In genomic region chrX:118498351-118498750, GRCh38 we compare ENCODE assay signal across 11 cellular contexts. TPM values are rescaled to one million over a fixed set of nuclear protein-coding genes. Genes with fewer than 3 reads are reported as not detected.
A peak's percentile ranks its signal among the peaks of the same experiment; 100 is the strongest.
DNase-seq lines count a peak whose midpoint lies in the region; ATAC-seq and TF ChIP-seq lines count a peak whose summit lies in the region.
"Had no signal": no experiment of that assay in that cellular context is flagged by ENCODE, and none has a peak within 500 bp of the region (broad histone marks: within the 10 kb centered on the region; RNA-seq: fewer than 3 reads in every experiment).

No MANE protein-coding gene starts in this region.

- 61% methylated on average over 3 of the region's 3 CpGs for WGBS in hepatocyte (ENCODE audit: low lambda C conversion rate, missing lambda C conversion rate)

- no peaks in the 10 kb centered on the region for H3K9me2 ChIP-seq in hepatocyte (replicated peaks; ENCODE audit: insufficient read depth)

- no peaks in the 10 kb centered on the region for H4K20me1 ChIP-seq in hepatocyte (ENCODE audit: insufficient read depth, poor library complexity, severe bottlenecking)

- H3K9me3 Mint-ChIP-seq in stimulated activated naive CD8-positive, alpha-beta T cell treated with anti-CD3 and anti-CD28 coated beads, Interleukin-15, Interleukin-2, amounts not matched to agents 100 ng/mL and 50 ng/mL, for 24 hours, result no peaks in the 10 kb centered on the region
- H3K9me3 Mint-ChIP-seq in activated CD8-positive, alpha-beta T cell treated with anti-CD3 and anti-CD28 coated beads, Interleukin-2, amount 10 ng/mL, durations not matched to agents 7 days and 5 days (ENCODE audit: insufficient read depth), result no peaks in the 10 kb centered on the region

- POLR2A ChIA-PET in activated CD8-positive, alpha-beta T cell treated with anti-CD3 and anti-CD28 coated beads, Interleukin-2, amount 10 ng/mL, durations not matched to agents 7 days and 5 days (lab: Charles Lee), result interaction anchor here (1.1 to 5.1 kb wide), 3 partner anchors 20 to 151 kb away, joined by 5 to 46 read pairs (median 22); partner anchors contain the start of gene WDR44

- no peaks in the 10 kb centered on the region for H3K27me3 Mint-ChIP-seq in stimulated activated naive CD8-positive, alpha-beta T cell treated with anti-CD3 and anti-CD28 coated beads, Interleukin-15, Interleukin-2, amounts not matched to agents 100 ng/mL and 50 ng/mL, for 24 hours
- H3K27me3 Mint-ChIP-seq in activated CD8-positive, alpha-beta T cell treated with anti-CD3 and anti-CD28 coated beads, Interleukin-2, amount 10 ng/mL, durations not matched to agents 7 days and 5 days (ENCODE audit: low read depth), result no peaks in the 10 kb centered on the region

- H3K36me3 Mint-ChIP-seq in stimulated activated naive CD8-positive, alpha-beta T cell treated with anti-CD3 and anti-CD28 coated beads, Interleukin-15, Interleukin-2, amounts not matched to agents 100 ng/mL and 50 ng/mL, for 24 hours (ENCODE audit: low read depth), result no peaks in the 10 kb centered on the region
- H3K36me3 Mint-ChIP-seq in activated CD8-positive, alpha-beta T cell treated with anti-CD3 and anti-CD28 coated beads, Interleukin-2, amount 10 ng/mL, durations not matched to agents 7 days and 5 days (ENCODE audit: low read depth), result peaks cover 15% of the 10 kb centered on the region

- intact Hi-C loops in tibial artery (cut with DNase I; ENCODE audit: low total_unique reads), result no loop called here

- H3K27me3 ChIP-seq in hepatocyte (no peaks in the 10 kb centered on the region), tibial artery (no peaks in the 10 kb centered on the region)
- H3K27me3 ChIP-seq: cardiac muscle cell, upper lobe of right lung had no signal

- H3K9me3 ChIP-seq in hepatocyte (ENCODE audit: low read depth) (no peaks in the 10 kb centered on the region), tibial artery (no peaks in the 10 kb centered on the region)
- H3K9me3 ChIP-seq: upper lobe of right lung had no signal

- H3K4me1 Mint-ChIP-seq in stimulated activated naive CD8-positive, alpha-beta T cell treated with anti-CD3 and anti-CD28 coated beads, Interleukin-15, Interleukin-2, amounts not matched to agents 100 ng/mL and 50 ng/mL, for 24 hours (ENCODE audit: low read depth), result peaks cover 49% of the 10 kb centered on the region
- peaks cover 47% of the 10 kb centered on the region for H3K4me1 Mint-ChIP-seq in activated CD8-positive, alpha-beta T cell treated with anti-CD3 and anti-CD28 coated beads, Interleukin-2, amount 10 ng/mL, durations not matched to agents 7 days and 5 days (ENCODE audit: low read depth)

- peaks cover 4% of the 10 kb centered on the region for H3K4me1 ChIP-seq in hepatocyte (ENCODE audit: insufficient read depth)
- peaks cover 0 to 31% (median 3%) of the 10 kb centered on the region in 4 donors for H3K4me1 ChIP-seq in tibial artery

- H3K27ac ChIP-seq in hepatocyte (no peak overlapping the region), tibial artery (peak overlapping the region; percentile 92 to 95)
- H3K27ac ChIP-seq: cardiac muscle cell, SK-N-MC, upper lobe of right lung had no signal

- no peak for ATAC-seq in stimulated activated naive CD8-positive, alpha-beta T cell treated with anti-CD3 and anti-CD28 coated beads, Interleukin-15, Interleukin-2, amounts not matched to agents 100 U/mL and 50 U/mL, for 24 hours
- no peak for ATAC-seq in activated CD8-positive, alpha-beta T cell treated with anti-CD3 and anti-CD28 coated beads, Interleukin-2, amount 10 ng/mL, durations not matched to agents 7 days and 5 days
- no peak for ATAC-seq in GM19328 (IDR thresholded peaks at IDR 0.05; ENCODE audit: unreplicated experiment)
- ATAC-seq: upper lobe of right lung had no signal

- peak overlapping the region; percentile 98 for H3K4me3 Mint-ChIP-seq in stimulated activated naive CD8-positive, alpha-beta T cell treated with anti-CD3 and anti-CD28 coated beads, Interleukin-15, Interleukin-2, amounts not matched to agents 100 ng/mL and 50 ng/mL, for 24 hours
- peak overlapping the region; percentile 99 for H3K4me3 Mint-ChIP-seq in activated CD8-positive, alpha-beta T cell treated with anti-CD3 and anti-CD28 coated beads, Interleukin-2, amount 10 ng/mL, durations not matched to agents 7 days and 5 days

- H3K4me2 ChIP-seq in hepatocyte, result peak overlapping the region; percentile 88

- H3K36me3 ChIP-seq in hepatocyte (replicated peaks; ENCODE audit: insufficient read depth, low read depth) (no peaks in the 10 kb centered on the region), tibial artery (no peaks in the 10 kb centered on the region)
- H3K36me3 ChIP-seq: cardiac muscle cell, upper lobe of right lung had no signal

- H3K27ac Mint-ChIP-seq in stimulated activated naive CD8-positive, alpha-beta T cell treated with anti-CD3 and anti-CD28 coated beads, Interleukin-15, Interleukin-2, amounts not matched to agents 100 ng/mL and 50 ng/mL, for 24 hours, result peak overlapping the region; percentile 95
- H3K27ac Mint-ChIP-seq in activated CD8-positive, alpha-beta T cell treated with anti-CD3 and anti-CD28 coated beads, Interleukin-2, amount 10 ng/mL, durations not matched to agents 7 days and 5 days, result peak overlapping the region; percentile 99

- TF ChIP-seq CTCF in hepatocyte (IDR thresholded peaks at IDR 0.05; ENCODE audit: poor library complexity) (no peak), tibial artery (IDR thresholded peaks at IDR 0.05) (no peak)

- H2AFZ ChIP-seq in hepatocyte, result no peak overlapping the region

- no peaks in the 10 kb centered on the region for H3K79me2 ChIP-seq in hepatocyte

- no peak for DNase-seq in stimulated activated naive CD8-positive, alpha-beta T cell treated with anti-CD3 and anti-CD28 coated beads, Interleukin-15, Interleukin-2, amounts not matched to agents 100 U/mL and 50 U/mL, for 24 hours
- no peak for DNase-seq in activated CD8-positive, alpha-beta T cell treated with anti-CD3 and anti-CD28 coated beads, Interleukin-2, amount 10 ng/mL, durations not matched to agents 7 days and 5 days
- no peak for DNase-seq in hepatocyte (ENCODE audit: low spot score)
- DNase-seq in tibial artery, result no peak
- DNase-seq in A172 (ENCODE audit: low spot score), result no peak
- no peak for DNase-seq in SW 1271 (lab: John Stamatoyannopoulos, UW)
- DNase-seq: upper lobe of right lung had no signal

- CTCF ChIA-PET in activated CD8-positive, alpha-beta T cell treated with anti-CD3 and anti-CD28 coated beads, Interleukin-2, amount 10 ng/mL, durations not matched to agents 7 days and 5 days (lab: Charles Lee), result interaction anchor here (1.1 to 1.5 kb wide), 2 partner anchors 39 kb away, joined by 4 to 7 read pairs; no protein-coding TSS in a partner anchor

- no peak overlapping the region for H3K4me3 ChIP-seq in hepatocyte
- H3K4me3 ChIP-seq in tibial artery, result peak overlapping the region in 1 of 2 donors; percentile 93
- H3K4me3 ChIP-seq: cardiac muscle cell, SK-N-MC had no signal

RNA-seq across cellular contexts. Expression of gene DOCK11, which starts 2.7 kb away (rescaled TPM):
- 10 to 100 TPM; 62.6 to 66.0 TPM for total RNA-seq in activated CD8-positive, alpha-beta T cell treated with anti-CD3 and anti-CD28 coated beads, Interleukin-2, amount 10 ng/mL, durations not matched to agents 7 days and 5 days
- total RNA-seq in hepatocyte, result 8.3 and 9.8 TPM in 2 replicates
- 7.6 and 8.1 TPM in 2 replicates for polyA plus RNA-seq in hepatocyte
- 26.5 and 32.7 TPM in 2 replicates for total RNA-seq in A172 (2014; rRNA removed; shearing (Covaris generic))
